Comparison of ENCODE assay signal across 8 cellular contexts in the genomic region with DNA sequence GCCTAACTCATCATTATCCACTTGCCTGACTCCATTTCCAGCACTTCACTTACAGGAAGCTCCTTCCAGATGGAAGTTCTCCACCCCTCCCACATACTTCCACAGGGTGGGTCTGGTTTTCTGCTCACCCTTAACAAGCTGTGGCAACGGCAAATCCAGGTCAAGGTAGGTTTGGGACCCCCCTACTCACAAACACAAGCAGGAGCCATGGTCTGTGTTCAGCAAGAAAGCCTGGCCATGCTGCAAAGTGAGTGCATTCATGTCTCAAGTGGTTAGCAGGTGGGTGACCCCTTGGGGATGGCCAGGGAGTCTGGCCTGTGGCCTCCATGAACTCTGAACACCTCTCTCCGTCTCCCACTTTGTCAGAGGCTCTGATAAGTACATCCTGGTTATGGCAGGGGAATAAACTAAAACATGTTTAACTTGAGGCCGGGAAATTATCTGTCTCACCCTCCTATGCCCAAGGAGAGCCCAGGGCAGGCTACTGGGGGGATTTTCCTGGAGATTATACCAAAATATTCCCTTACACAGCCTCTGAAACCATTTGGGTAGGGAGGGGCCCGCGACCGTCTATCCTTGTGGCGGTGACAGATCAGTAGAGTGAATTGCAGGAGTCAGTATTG. TPM values are rescaled to one million over a fixed set of nuclear protein-coding genes. Genes with fewer than 3 reads are reported as not detected.
DNase-seq lines count a peak whose midpoint lies in the region; ATAC-seq and TF ChIP-seq lines count a peak whose summit lies in the region.

No MANE protein-coding gene starts in this region.

- H3K9me3 Mint-ChIP-seq in activated naive CD4-positive, alpha-beta T cell treated with anti-CD3 and anti-CD28 coated beads, Interleukin-2, amount 10 ng/mL, durations not matched to agents 7 days and 5 days = no peaks in the 10 kb centered on the region

- H3K36me3 ChIP-seq in body of pancreas (replicated peaks in 1 of 2; ENCODE audit: insufficient read depth in 1 of 2, low read depth in 2 of 2) (no peaks in the 10 kb centered on the region), lower lobe of right lung (no peaks in the 10 kb centered on the region), urinary bladder (ENCODE audit: insufficient read depth) (no peaks in the 10 kb centered on the region)

- H3K9me3 ChIP-seq in body of pancreas (no peaks in the 10 kb centered on the region), lower lobe of right lung (no peaks in the 10 kb centered on the region)

- TF ChIP-seq CTCF in body of pancreas (IDR thresholded peaks at IDR 0.05) = peak in 1 of 7 experiments; percentile 1
- no peak for TF ChIP-seq CTCF in lower lobe of right lung (IDR thresholded peaks at IDR 0.05)

- H3K36me3 Mint-ChIP-seq in activated naive CD4-positive, alpha-beta T cell treated with anti-CD3 and anti-CD28 coated beads, Interleukin-2, amount 10 ng/mL, durations not matched to agents 7 days and 5 days = peaks cover 22% of the 10 kb centered on the region

- H3K27me3 ChIP-seq in body of pancreas = no peaks in the 10 kb centered on the region
- no peaks in the 10 kb centered on the region for H3K27me3 ChIP-seq in lower lobe of right lung (ENCODE audit: low read depth)

- peak overlapping the region; percentile 84 for H3K27ac Mint-ChIP-seq in activated naive CD4-positive, alpha-beta T cell treated with anti-CD3 and anti-CD28 coated beads, Interleukin-2, amount 10 ng/mL, durations not matched to agents 7 days and 5 days

- H3K27ac ChIP-seq in body of pancreas (peak overlapping the region; percentile 97 to 98 (median 98)), lower lobe of right lung (peak overlapping the region; percentile 97), urinary bladder (ENCODE audit: low read depth) (peak overlapping the region; percentile 91)

- peak overlapping the region; percentile 88 for H3K4me3 Mint-ChIP-seq in activated naive CD4-positive, alpha-beta T cell treated with anti-CD3 and anti-CD28 coated beads, Interleukin-2, amount 10 ng/mL, durations not matched to agents 7 days and 5 days

- CTCF ChIA-PET in activated naive CD4-positive, alpha-beta T cell treated with anti-CD3 and anti-CD28 coated beads, Interleukin-2, amount 10 ng/mL, durations not matched to agents 7 days and 5 days (lab: Charles Lee) = interaction anchor here (0.7 to 2.1 kb wide), 3 partner anchors 11 to 38 kb away, joined by 4 to 9 read pairs (median 7); no protein-coding TSS in a partner anchor

- H3K4me3 ChIP-seq in body of pancreas (peak overlapping the region; percentile 32 to 39), lower lobe of right lung (peak overlapping the region; percentile 89), urinary bladder (ENCODE audit: low read depth, low read length) (peak overlapping the region; percentile 90)

- H3K4me1 ChIP-seq in body of pancreas (peaks cover 60% of the 10 kb centered on the region), lower lobe of right lung (peaks cover 20% of the 10 kb centered on the region), urinary bladder (ENCODE audit: insufficient read depth) (no peaks in the 10 kb centered on the region)

- H3K27me3 Mint-ChIP-seq in activated naive CD4-positive, alpha-beta T cell treated with anti-CD3 and anti-CD28 coated beads, Interleukin-2, amount 10 ng/mL, durations not matched to agents 7 days and 5 days = peaks cover 17% of the 10 kb centered on the region

- WGBS in body of pancreas, 2 donors = 4 to 15% methylated on average over 7 of the region's 7 CpGs
- WGBS in urinary bladder = 12% methylated on average over 7 of the region's 7 CpGs

- intact Hi-C loops in body of pancreas (cut with DNase I) = no loop called here
- intact Hi-C loops in lower lobe of right lung (cut with DNase I) = no loop called here

- DNase-seq in activated naive CD4-positive, alpha-beta T cell treated with anti-CD3 and anti-CD28 coated beads, Interleukin-2, amount 10 ng/mL, durations not matched to agents 7 days and 5 days = no peak
- no peak for DNase-seq in activated naive CD4-positive, alpha-beta T cell (lab: John Stamatoyannopoulos, UW)
- DNase-seq in body of pancreas = peak in 1 of 4 donors; percentile 24
- no peak for DNase-seq in lower lobe of right lung
- DNase-seq in NCI-H2029 (lab: John Stamatoyannopoulos, UW) = no peak
- DNase-seq in effector CD8-positive, alpha-beta T cell (lab: John Stamatoyannopoulos, UW) = no peak
- no peak for DNase-seq in NCI-H1436 treated with DMSO at 0.1 percent for 48 hours (lab: John Stamatoyannopoulos, UW)

- peaks cover 56% of the 10 kb centered on the region for H3K4me1 Mint-ChIP-seq in activated naive CD4-positive, alpha-beta T cell treated with anti-CD3 and anti-CD28 coated beads, Interleukin-2, amount 10 ng/mL, durations not matched to agents 7 days and 5 days

- ATAC-seq in body of pancreas (no peak), lower lobe of right lung (peak in 1 of 2 donors; percentile 5)

- TF ChIP-seq POLR2A in body of pancreas (IDR thresholded peaks at IDR 0.05) = no peak

RNA-seq across cellular contexts. Expression of a gene that starts 0.8 kb away (rescaled TPM):
- total RNA-seq in body of pancreas = 100 to 1,000 TPM in 1 of 2 donors, 10 to 100 TPM in 1; 77.6 to 104 TPM
- 52.1 TPM for total RNA-seq in lower lobe of right lung
- 89.1 TPM for total RNA-seq in urinary bladder
- polyA plus RNA-seq in urinary bladder = 38.1 TPM

Comparison
In these comparisons a context has a peak if more than half of its experiments do, and no peak if none do; other contexts are left out.
1. H3K4me3 ChIP-seq: peak in every context shown above with its lines; median percentile 90 in urinary bladder; 89 in lower lobe of right lung; 36 in body of pancreas.